3 cellular contexts compared by ENCODE assay signal in the genomic region with DNA sequence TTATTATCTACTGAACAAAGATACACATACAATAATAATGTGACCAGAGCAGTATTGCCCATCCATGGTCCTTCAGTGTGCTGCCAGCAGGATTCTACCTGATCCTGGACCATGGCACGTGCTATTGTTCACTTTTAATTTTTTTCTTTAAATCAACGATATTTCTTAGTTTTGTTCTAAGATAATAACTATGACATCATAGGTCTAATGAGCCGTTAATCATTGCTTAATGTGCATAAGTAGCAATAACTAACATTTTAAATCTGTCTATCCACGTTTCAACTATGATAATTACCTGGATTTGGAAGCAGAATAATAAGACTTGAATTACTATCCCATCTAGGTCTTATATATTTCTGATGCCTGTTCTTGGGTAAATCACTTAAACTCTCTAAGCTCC.
TF ChIP-seq lines count a peak whose summit lies in the region.

No MANE protein-coding gene starts in this region.

TF ChIP-seq in HepG2, 621 proteins besides CTCF, POLR2A, EP300 and RAD21:
- peak; percentile 82 for TF ChIP-seq ATF7 (IDR thresholded peaks at IDR 0.05)
- TF ChIP-seq ATF7 (CRISPR knock-in tag; IDR thresholded peaks at IDR 0.05), result no peak
- no peak for TF ChIP-seq KDM5A (IDR thresholded peaks at IDR 0.05; ENCODE audit: borderline replicate concordance, low read length)

TF ChIP-seq in HEK293, 187 proteins besides CTCF, POLR2A, EP300 and RAD21:
- TF ChIP-seq, protein P1, sequence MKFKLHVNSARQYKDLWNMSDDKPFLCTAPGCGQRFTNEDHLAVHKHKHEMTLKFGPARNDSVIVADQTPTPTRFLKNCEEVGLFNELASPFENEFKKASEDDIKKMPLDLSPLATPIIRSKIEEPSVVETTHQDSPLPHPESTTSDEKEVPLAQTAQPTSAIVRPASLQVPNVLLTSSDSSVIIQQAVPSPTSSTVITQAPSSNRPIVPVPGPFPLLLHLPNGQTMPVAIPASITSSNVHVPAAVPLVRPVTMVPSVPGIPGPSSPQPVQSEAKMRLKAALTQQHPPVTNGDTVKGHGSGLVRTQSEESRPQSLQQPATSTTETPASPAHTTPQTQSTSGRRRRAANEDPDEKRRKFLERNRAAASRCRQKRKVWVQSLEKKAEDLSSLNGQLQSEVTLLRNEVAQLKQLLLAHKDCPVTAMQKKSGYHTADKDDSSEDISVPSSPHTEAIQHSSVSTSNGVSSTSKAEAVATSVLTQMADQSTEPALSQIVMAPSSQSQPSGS (tag by site-specific recombination; IDR thresholded peaks at IDR 0.05; ENCODE audit: low read depth), result peak; percentile 62; the same call in 1 of the 2 replicates
- no peak for TF ChIP-seq ZNF529 (tag by site-specific recombination; IDR thresholded peaks at IDR 0.05; ENCODE audit: insufficient replicate concordance)

TF ChIP-seq in GM12878, 131 proteins besides CTCF, POLR2A, EP300 and RAD21:
- TF ChIP-seq, protein P2, sequence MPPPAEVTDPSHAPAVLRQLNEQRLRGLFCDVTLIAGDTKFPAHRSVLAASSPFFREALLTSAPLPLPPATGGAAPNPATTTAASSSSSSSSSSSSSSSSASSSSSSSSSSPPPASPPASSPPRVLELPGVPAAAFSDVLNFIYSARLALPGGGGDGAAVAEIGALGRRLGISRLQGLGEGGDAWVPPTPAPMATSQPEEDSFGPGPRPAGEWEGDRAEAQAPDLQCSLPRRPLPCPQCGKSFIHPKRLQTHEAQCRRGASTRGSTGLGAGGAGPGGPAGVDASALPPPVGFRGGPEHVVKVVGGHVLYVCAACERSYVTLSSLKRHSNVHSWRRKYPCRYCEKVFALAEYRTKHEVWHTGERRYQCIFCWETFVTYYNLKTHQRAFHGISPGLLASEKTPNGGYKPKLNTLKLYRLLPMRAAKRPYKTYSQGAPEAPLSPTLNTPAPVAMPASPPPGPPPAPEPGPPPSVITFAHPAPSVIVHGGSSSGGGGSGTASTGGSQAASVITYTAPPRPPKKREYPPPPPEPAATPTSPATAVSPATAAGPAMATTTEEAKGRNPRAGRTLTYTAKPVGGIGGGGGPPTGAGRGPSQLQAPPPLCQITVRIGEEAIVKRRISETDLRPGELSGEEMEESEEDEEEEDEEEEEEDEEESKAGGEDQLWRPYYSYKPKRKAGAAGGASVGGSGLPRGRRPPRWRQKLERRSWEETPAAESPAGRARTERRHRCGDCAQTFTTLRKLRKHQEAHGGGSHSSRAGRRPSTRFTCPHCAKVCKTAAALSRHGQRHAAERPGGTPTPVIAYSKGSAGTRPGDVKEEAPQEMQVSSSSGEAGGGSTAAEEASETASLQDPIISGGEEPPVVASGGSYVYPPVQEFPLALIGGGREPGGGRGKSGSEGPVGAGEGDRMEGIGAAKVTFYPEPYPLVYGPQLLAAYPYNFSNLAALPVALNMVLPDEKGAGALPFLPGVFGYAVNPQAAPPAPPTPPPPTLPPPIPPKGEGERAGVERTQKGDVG (CRISPR knock-in tag; IDR thresholded peaks at IDR 0.05), result no peak
- TF ChIP-seq ATF7 (IDR thresholded peaks at IDR 0.05; ENCODE audit: low read depth), result 0 out of 2 replicates have a peak, but pooled peaks have one; percentile 44
TF ChIP-seq in GM12878: peak in this region for 1.
